ENCODE assay signal across 8 cellular contexts in the genomic region with DNA sequence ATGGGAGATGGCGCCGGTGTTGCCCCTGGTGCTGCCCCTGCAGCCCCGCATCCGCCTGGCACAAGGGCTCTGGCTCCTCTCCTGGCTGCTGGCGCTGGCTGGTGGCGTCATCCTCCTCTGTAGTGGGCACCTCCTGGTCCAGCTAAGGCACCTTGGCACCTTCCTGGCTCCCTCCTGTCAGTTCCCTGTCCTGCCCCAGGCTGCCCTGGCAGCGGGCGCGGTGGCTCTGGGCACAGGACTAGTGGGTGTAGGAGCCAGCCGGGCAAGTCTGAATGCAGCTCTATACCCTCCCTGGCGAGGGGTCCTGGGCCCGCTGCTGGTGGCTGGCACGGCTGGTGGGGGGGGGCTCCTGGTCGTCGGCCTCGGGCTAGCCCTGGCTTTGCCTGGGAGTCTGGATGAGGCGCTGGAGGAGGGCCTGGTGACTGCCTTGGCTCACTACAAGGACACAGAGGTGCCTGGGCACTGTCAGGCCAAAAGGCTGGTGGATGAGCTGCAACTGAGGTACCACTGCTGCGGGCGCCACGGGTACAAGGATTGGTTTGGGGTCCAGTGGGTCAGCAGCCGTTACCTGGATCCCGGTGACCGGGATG. TPM values are rescaled to one million over a fixed set of nuclear protein-coding genes. Genes with fewer than 3 reads are reported as not detected.
DNase-seq lines count a peak whose midpoint lies in the region; ATAC-seq and TF ChIP-seq lines count a peak whose summit lies in the region.

No MANE protein-coding gene starts in this region.

- CTCF ChIA-PET in SK-N-SH (lab: Yijun Ruan, JAX): interaction anchor here (0.6 to 6.9 kb wide), 11 partner anchors 8 to 218 kb away, joined by 3 to 69 read pairs (median 6); a partner anchor contains a TSS

- intact Hi-C loops in prostate gland (cut with DNase I): loop anchor here (5.0 kb wide), 1 partner anchor 66 kb away; a partner anchor contains a TSS
- intact Hi-C loops in lower leg skin (cut with DNase I; ENCODE audit: low total_unique reads): no loop called here

- DNase-seq in GM06990 (ENCODE audit: extremely low read depth, insufficient read length) (no peak), SK-N-SH (no peak), prostate gland (ENCODE audit: low spot score) (no peak), lower leg skin (ENCODE audit: low spot score in 2 of 2) (no peak), RKO (ENCODE audit: low spot score) (no peak)

- POLR2A ChIA-PET in SK-N-SH (lab: Yijun Ruan, JAX): interaction anchor here (1.1 to 2.7 kb wide), 6 partner anchors 8 to 59 kb away, joined by 4 to 17 read pairs (median 6); a partner anchor contains a TSS

- no peaks in the 10 kb centered on the region for H3K27me3 ChIP-seq in GM06990 (replicated peaks; ENCODE audit: control insufficient read depth, insufficient read depth, low read length)
- H3K27me3 ChIP-seq in SK-N-SH (ENCODE audit: insufficient read depth): no peaks in the 10 kb centered on the region
- H3K27me3 ChIP-seq in gastroesophageal sphincter: no peaks in the 10 kb centered on the region
- H3K27me3 ChIP-seq in prostate gland (replicated peaks; ENCODE audit: insufficient read depth): no peaks in the 10 kb centered on the region

- no peaks in the 10 kb centered on the region for H3K9me2 ChIP-seq in SK-N-SH

- peak overlapping the region; percentile 82; the same call in 1 of the 2 replicates for H3K4me2 ChIP-seq in SK-N-SH

- TF ChIP-seq POLR2A in gastroesophageal sphincter (IDR thresholded peaks at IDR 0.05) (no peak), prostate gland (IDR thresholded peaks at IDR 0.05) (no peak), lower leg skin (IDR thresholded peaks at IDR 0.05) (no peak)

- peaks cover 19% of the 10 kb centered on the region; the same call in 1 of the 2 replicates for H3K79me2 ChIP-seq in SK-N-SH (ENCODE audit: insufficient read depth)

- no peak for TF ChIP-seq RAD21 in SK-N-SH (IDR thresholded peaks at IDR 0.05; ENCODE audit: low read length)

- H2AFZ ChIP-seq in SK-N-SH (ENCODE audit: low read depth): no peak overlapping the region

- peak overlapping the region; percentile 70 to 92 for H3K27ac ChIP-seq in SK-N-SH (ENCODE audit: low read depth in 2 of 2, low read length in 1 of 2)
- H3K27ac ChIP-seq in gastroesophageal sphincter: peak overlapping the region; percentile 93 to 98 (median 96)
- H3K27ac ChIP-seq in prostate gland: peak overlapping the region; percentile 97 to 98

- H3K4me3 ChIP-seq in GM06990 (replicated peaks; ENCODE audit: low read depth, low read length) (peak overlapping the region; percentile 84), SK-N-SH (ENCODE audit: low read depth in 2 of 2, low read length in 1 of 2) (peak overlapping the region in 1 of 2 experiments; percentile 36; a peak in 2 of 4 replicates), gastroesophageal sphincter (peak overlapping the region in 1 of 2 donors; percentile 95), prostate gland (peak overlapping the region in 1 of 2 donors; percentile 75), lower leg skin (ENCODE audit: low read depth, poor library complexity, severe bottlenecking) (no peak overlapping the region)

- ATAC-seq in gastroesophageal sphincter: no peak
- no peak for ATAC-seq in GM18861 (IDR thresholded peaks at IDR 0.05; ENCODE audit: unreplicated experiment)
- ATAC-seq in HG03442 (IDR thresholded peaks at IDR 0.05; ENCODE audit: unreplicated experiment): no peak

- no peaks in the 10 kb centered on the region for H3K9me3 ChIP-seq in SK-N-SH
- no peaks in the 10 kb centered on the region for H3K9me3 ChIP-seq in gastroesophageal sphincter
- no peaks in the 10 kb centered on the region for H3K9me3 ChIP-seq in prostate gland

- no peak for TF ChIP-seq EP300 in SK-N-SH (IDR thresholded peaks at IDR 0.05; ENCODE audit: borderline replicate concordance in 1 of 2, low read depth in 1 of 2, low read length in 1 of 2)
- no peak for TF ChIP-seq EP300 in gastroesophageal sphincter (IDR thresholded peaks at IDR 0.05)

- peaks cover 7% of the 10 kb centered on the region for H3K36me3 ChIP-seq in GM06990 (ENCODE audit: control insufficient read depth, insufficient read depth, low read length)
- peaks cover 15 to 20% of the 10 kb centered on the region in 2 experiments for H3K36me3 ChIP-seq in SK-N-SH (replicated peaks in 1 of 2; ENCODE audit: control insufficient read depth in 1 of 2, insufficient read depth in 2 of 2, low read length in 1 of 2)
- peaks cover 0 to 65% of the 10 kb centered on the region in 2 donors for H3K36me3 ChIP-seq in gastroesophageal sphincter
- H3K36me3 ChIP-seq in prostate gland: no peaks in the 10 kb centered on the region

- TF ChIP-seq CTCF in GM06990 (IDR thresholded peaks at IDR 0.05; ENCODE audit: insufficient read depth, low read length, poor library complexity, severe bottlenecking) (no peak), SK-N-SH (IDR thresholded peaks at IDR 0.05) (no peak), gastroesophageal sphincter (IDR thresholded peaks at IDR 0.05) (no peak), prostate gland (IDR thresholded peaks at IDR 0.05) (no peak), lower leg skin (IDR thresholded peaks at IDR 0.05) (no peak)

- H4K20me1 ChIP-seq in SK-N-SH (ENCODE audit: insufficient read depth): no peaks in the 10 kb centered on the region

- H3K4me1 ChIP-seq in SK-N-SH (ENCODE audit: control insufficient read depth in 1 of 2, insufficient read depth in 2 of 2, low read depth in 1 of 2, low read length in 1 of 2) (peaks cover 4 to 24% of the 10 kb centered on the region in 2 experiments; a peak in 2 of 4 replicates), gastroesophageal sphincter (peaks cover 2 to 42% (median 21%) of the 10 kb centered on the region in 3 donors), prostate gland (replicated peaks) (peaks cover 3% of the 10 kb centered on the region)

- peaks cover 27% of the 10 kb centered on the region for H3F3A ChIP-seq in SK-N-SH (replicated peaks; ENCODE audit: insufficient read depth)

- WGBS in SK-N-SH (ENCODE audit: low lambda C conversion rate): 78% methylated on average over 11 of the region's 23 CpGs
- 0% methylated on average over 2 of the region's 23 CpGs; no CpG with 5 or more reads in 1 of the 2 donors for WGBS in gastroesophageal sphincter (ENCODE audit: low coverage in 1 of 2), 2 donors
- 62% methylated on average over 15 of the region's 23 CpGs for WGBS in prostate gland
- WGBS in lower leg skin, 2 donors: 33 to 47% methylated on average over 12 to 16 of the region's 23 CpGs

- H3K9ac ChIP-seq in SK-N-SH: peak overlapping the region; percentile 70; the same call in 1 of the 2 replicates

TF ChIP-seq in SK-N-SH, 30 proteins besides CTCF, POLR2A, EP300 and RAD21:
- TF ChIP-seq RFX5 (IDR thresholded peaks at IDR 0.05; ENCODE audit: low read length): no peak
- no peak for TF ChIP-seq TAF1 (IDR thresholded peaks at IDR 0.05; ENCODE audit: borderline replicate concordance, low read depth, low read length)
- TF ChIP-seq SMC3 (IDR thresholded peaks at IDR 0.05; ENCODE audit: low read depth, low read length): no peak
- no peak for TF ChIP-seq YY1 (IDR thresholded peaks at IDR 0.05; ENCODE audit: low read depth)
- 0 out of 2 replicates have a peak, but pooled peaks have one; percentile 30 for TF ChIP-seq GABPA (IDR thresholded peaks at IDR 0.05; ENCODE audit: low read depth)
- TF ChIP-seq EZH2phosphoT487 (IDR thresholded peaks at IDR 0.05; ENCODE audit: borderline replicate concordance, low read depth): no peak
- TF ChIP-seq, protein P1, sequence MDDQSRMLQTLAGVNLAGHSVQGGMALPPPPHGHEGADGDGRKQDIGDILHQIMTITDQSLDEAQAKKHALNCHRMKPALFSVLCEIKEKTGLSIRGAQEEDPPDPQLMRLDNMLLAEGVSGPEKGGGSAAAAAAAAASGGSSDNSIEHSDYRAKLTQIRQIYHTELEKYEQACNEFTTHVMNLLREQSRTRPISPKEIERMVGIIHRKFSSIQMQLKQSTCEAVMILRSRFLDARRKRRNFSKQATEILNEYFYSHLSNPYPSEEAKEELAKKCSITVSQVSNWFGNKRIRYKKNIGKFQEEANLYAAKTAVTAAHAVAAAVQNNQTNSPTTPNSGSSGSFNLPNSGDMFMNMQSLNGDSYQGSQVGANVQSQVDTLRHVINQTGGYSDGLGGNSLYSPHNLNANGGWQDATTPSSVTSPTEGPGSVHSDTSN (IDR thresholded peaks at IDR 0.05): 0 out of 2 replicates have a peak, but pooled peaks have one; percentile 5

RNA-seq across cellular contexts. Expression of a gene that starts 0.3 kb away (rescaled TPM):
- 7.3 and 7.9 TPM in 2 replicates for polyA plus RNA-seq in SK-N-SH (2012; rRNA removed)
- 5.3 and 6.3 TPM in 2 replicates for polyA plus RNA-seq in SK-N-SH (2012; cell fraction: cytosol; rRNA removed)
- 6.0 and 8.2 TPM in 2 replicates for polyA plus RNA-seq in SK-N-SH (2012; cell fraction: nucleus; rRNA removed)
- 10 to 100 TPM in 3 of 4 donors, 1 to 10 TPM in 1; 3.0 to 18.3 (median 10.7) TPM for total RNA-seq in gastroesophageal sphincter
- total RNA-seq in prostate gland: 10 to 100 TPM in 1 of 2 donors, 1 to 10 TPM in 1; 8.0 to 12.7 TPM
- 1 to 10 TPM; 4.0 to 7.6 (median 6.5) TPM for total RNA-seq in lower leg skin

RNA-seq across cellular contexts. Expression of a gene that starts 0.8 kb away (rescaled TPM):
- 43.0 and 47.8 TPM in 2 replicates for polyA plus RNA-seq in SK-N-SH (2012; rRNA removed)
- polyA plus RNA-seq in SK-N-SH (2012; cell fraction: cytosol; rRNA removed): 14.5 and 19.5 TPM in 2 replicates
- polyA plus RNA-seq in SK-N-SH (2012; cell fraction: nucleus; rRNA removed): 247 and 252 TPM in 2 replicates
- total RNA-seq in gastroesophageal sphincter (10 to 100 TPM; 25.4 to 36.7 (median 31.9) TPM), prostate gland (10 to 100 TPM; 50.2 to 80.1 TPM), lower leg skin (10 to 100 TPM; 39.5 to 61.0 (median 42.9) TPM)

RNA-seq across cellular contexts. Expression of a gene that starts 8.4 kb away (rescaled TPM):
- polyA plus RNA-seq in SK-N-SH (2012; rRNA removed): 104 and 116 TPM in 2 replicates
- polyA plus RNA-seq in SK-N-SH (2012; cell fraction: cytosol; rRNA removed): 48.0 and 73.2 TPM in 2 replicates
- 180 and 242 TPM in 2 replicates for polyA plus RNA-seq in SK-N-SH (2012; cell fraction: nucleus; rRNA removed)
- total RNA-seq in gastroesophageal sphincter: 10 to 100 TPM; 11.4 to 25.8 (median 22.4) TPM
- total RNA-seq in prostate gland: 10 to 100 TPM; 57.0 to 75.3 TPM
- 10 to 100 TPM; 29.7 to 51.8 (median 35.2) TPM for total RNA-seq in lower leg skin

RNA-seq across cellular contexts. Expression of a gene that starts 11.7 kb away (rescaled TPM):
- polyA plus RNA-seq in SK-N-SH (2012; rRNA removed): 18.4 and 20.6 TPM in 2 replicates
- 12.7 and 15.6 TPM in 2 replicates for polyA plus RNA-seq in SK-N-SH (2012; cell fraction: cytosol; rRNA removed)
- polyA plus RNA-seq in SK-N-SH (2012; cell fraction: nucleus; rRNA removed): 57.9 and 72.2 TPM in 2 replicates
- total RNA-seq in gastroesophageal sphincter (10 to 100 TPM; 67.9 to 88.7 (median 85.6) TPM), prostate gland (100 to 1,000 TPM in 1 of 2 donors, 10 to 100 TPM in 1; 96.5 to 110 TPM), lower leg skin (100 to 1,000 TPM in 2 of 4 donors, 10 to 100 TPM in 2; 91.3 to 139 (median 98.3) TPM)

RNA-seq across cellular contexts. Expression of a gene that starts 22.0 kb away (rescaled TPM):
- 27.3 and 30.0 TPM in 2 replicates for polyA plus RNA-seq in SK-N-SH (2012; rRNA removed)
- polyA plus RNA-seq in SK-N-SH (2012; cell fraction: cytosol; rRNA removed): 10.5 and 13.8 TPM in 2 replicates
- 97.9 and 105 TPM in 2 replicates for polyA plus RNA-seq in SK-N-SH (2012; cell fraction: nucleus; rRNA removed)
- total RNA-seq in gastroesophageal sphincter: 1 to 10 TPM; 3.8 to 9.6 (median 7.6) TPM
- total RNA-seq in prostate gland: 10 to 100 TPM; 26.6 to 30.6 TPM
- 10 to 100 TPM; 11.0 to 29.8 (median 15.8) TPM for total RNA-seq in lower leg skin
